In genomic region chr12:103810108-103810507, GRCh38 we compare ENCODE assay signal across 25 cellular contexts.
"Had no signal": no experiment of that assay in that cellular context is flagged by ENCODE, and none has a peak within 500 bp of the region (broad histone marks: within the 10 kb centered on the region; RNA-seq: fewer than 3 reads in every experiment).

No MANE protein-coding gene starts in this region.

- H3K36me3 ChIP-seq: breast epithelium, pancreas, prostate gland had no signal

- H3K27ac ChIP-seq: breast epithelium, gastroesophageal sphincter, pancreas, prostate gland, suprapubic skin had no signal

- H3K4me3 ChIP-seq: breast epithelium, gastroesophageal sphincter, pancreas, prostate gland, suprapubic skin, tibial artery had no signal

- H3K9me3 ChIP-seq: breast epithelium, gastroesophageal sphincter, pancreas, prostate gland, suprapubic skin, tibial artery had no signal

- ATAC-seq: activated CD8-positive, alpha-beta T cell treated with anti-CD3 and anti-CD28 coated beads for 36 hours; activated naive CD8-positive, alpha-beta T cell treated with anti-CD3 and anti-CD28 coated beads, Interleukin-2, amount 50 U/mL, for 24 hours; activated T-cell treated with anti-CD3 and anti-CD28 coated beads, Interleukin-2, amount 50 U/mL, for 4 hours; gastroesophageal sphincter; left colon; naive thymus-derived CD8-positive, alpha-beta T cell; pancreas; sciatic nerve had no signal

- H3K27me3 ChIP-seq: breast epithelium, gastroesophageal sphincter, pancreas, suprapubic skin, tibial artery had no signal

- H3K4me1 ChIP-seq: breast epithelium, prostate gland, suprapubic skin had no signal

- DNase-seq: activated CD4-positive, alpha-beta T cell treated with anti-CD3 and anti-CD28 coated beads for 1 hour; activated CD4-positive, alpha-beta T cell treated with anti-CD3 and anti-CD28 coated beads, Interleukin-2, amount 10 ng/mL, durations not matched to agents 7 days and 5 days; activated CD8-positive, alpha-beta T cell treated with anti-CD3 and anti-CD28 coated beads for 36 hours; activated naive CD8-positive, alpha-beta T cell treated with anti-CD3 and anti-CD28 coated beads, Interleukin-2, amount 50 U/mL, for 24 hours; activated T-cell treated with anti-CD3 and anti-CD28 coated beads, Interleukin-2, amount 50 U/mL, for 4 hours; amygdala; central memory CD4-positive, alpha-beta T cell; hippocampal formation; kidney; left colon; midbrain; naive thymus-derived CD8-positive, alpha-beta T cell; nucleus accumbens; pancreas; retina; stimulated activated CD4-positive, alpha-beta T cell treated with anti-CD3 and anti-CD28 coated beads, Interleukin-15, amount 100 ng/mL, for 24 hours; stimulated activated CD4-positive, alpha-beta T cell treated with anti-CD3 and anti-CD28 coated beads, Interleukin-2, amount 100 ng/mL, for 24 hours; stimulated activated naive CD4-positive, alpha-beta T cell; T1000; tibial artery had no signal
